In genomic region chr9:94655739-94656138, GRCh38 we compare ENCODE assay signal across 8 cellular contexts. TPM values are rescaled to one million over a fixed set of nuclear protein-coding genes. Genes with fewer than 3 reads are reported as not detected.
A peak's percentile ranks its signal among the peaks of the same experiment; 100 is the strongest.
DNase-seq lines count a peak whose midpoint lies in the region; ATAC-seq, FAIRE-seq and TF ChIP-seq lines count a peak whose summit lies in the region.

No MANE protein-coding gene starts in this region.

- H3K27ac ChIP-seq in OCI-LY1 (ENCODE audit: low read depth, low read length, poor library complexity, severe bottlenecking), result peak overlapping the region; percentile 90
- H3K27ac ChIP-seq in upper lobe of left lung, result peak overlapping the region; percentile 17 to 48 (median 33)
- peak overlapping the region in 1 of 2 donors; percentile 15 for H3K27ac ChIP-seq in left lung

- no peaks in the 10 kb centered on the region for H4K20me1 ChIP-seq in OCI-LY1 (ENCODE audit: insufficient read depth, low read length)

- peak overlapping the region; percentile 39 for H2AFZ ChIP-seq in OCI-LY1 (ENCODE audit: low read length)

- no peaks in the 10 kb centered on the region for H3F3A ChIP-seq in OCI-LY1 (ENCODE audit: insufficient read depth, low read length)

- DNase-seq in activated naive CD4-positive, alpha-beta T cell treated with anti-CD3 and anti-CD28 coated beads for 36 hours, result peak; percentile 27
- DNase-seq in activated naive CD4-positive, alpha-beta T cell (lab: John Stamatoyannopoulos, UW), result no peak
- DNase-seq in fibroblast of villous mesenchyme (ENCODE audit: low read depth) (no peak), upper lobe of left lung (no peak), left lung (no peak), HTR-8/SVneo (ENCODE audit: insufficient read length, low spot score) (no peak)

- H3K9me2 ChIP-seq in OCI-LY1 (ENCODE audit: low read depth, low read length), result no peaks in the 10 kb centered on the region

- peak overlapping the region; percentile 79 for H3K27ac Mint-ChIP-seq in activated naive CD4-positive, alpha-beta T cell treated with anti-CD3 and anti-CD28 coated beads for 36 hours

- H3K4me3 ChIP-seq in OCI-LY1 (ENCODE audit: low read depth, low read length, poor library complexity, severe bottlenecking) (peak overlapping the region; percentile 52), fibroblast of villous mesenchyme (ENCODE audit: low read depth, low read length) (peak overlapping the region; percentile 24), upper lobe of left lung (no peak overlapping the region), left lung (no peak overlapping the region)

- H3K36me3 ChIP-seq in OCI-LY1 (ENCODE audit: insufficient read depth, low read length) (no peaks in the 10 kb centered on the region), upper lobe of left lung (no peaks in the 10 kb centered on the region), left lung (no peaks in the 10 kb centered on the region)

- no peak for ATAC-seq in upper lobe of left lung (ENCODE audit: low FRiP score in 2 of 2)
- no peak for ATAC-seq in left lung
- ATAC-seq in GM18909 (IDR thresholded peaks at IDR 0.05; ENCODE audit: poor library complexity, unreplicated experiment), result no peak

- no peaks in the 10 kb centered on the region for H3K27me3 ChIP-seq in OCI-LY1 (ENCODE audit: insufficient read depth, low read length)
- no peaks in the 10 kb centered on the region for H3K27me3 ChIP-seq in upper lobe of left lung
- no peaks in the 10 kb centered on the region for H3K27me3 ChIP-seq in left lung

- 70 to 77% methylated on average over 10 of the region's 10 CpGs for WGBS in upper lobe of left lung, 2 donors

- H3K9me3 ChIP-seq in OCI-LY1 (ENCODE audit: low read length) (no peaks in the 10 kb centered on the region), upper lobe of left lung (no peaks in the 10 kb centered on the region), left lung (no peaks in the 10 kb centered on the region)

- no peak for TF ChIP-seq POLR2A in upper lobe of left lung (IDR thresholded peaks at IDR 0.05)

- peak overlapping the region; percentile 92 for H3K4me2 ChIP-seq in OCI-LY1 (ENCODE audit: low read length)

- TF ChIP-seq EP300 in upper lobe of left lung (IDR thresholded peaks at IDR 0.05), result no peak

- H3K4me1 Mint-ChIP-seq in activated naive CD4-positive, alpha-beta T cell treated with anti-CD3 and anti-CD28 coated beads for 36 hours (ENCODE audit: low read depth), result peaks cover 20% of the 10 kb centered on the region

- FAIRE-seq in HTR-8/SVneo (lab: Jason Lieb, UNC), result no peak

- TF ChIP-seq CTCF in OCI-LY1 (IDR thresholded peaks at IDR 0.05; ENCODE audit: low read length) (no peak), fibroblast of villous mesenchyme (IDR thresholded peaks at IDR 0.05; ENCODE audit: insufficient read depth, low read depth, low read length) (no peak), upper lobe of left lung (IDR thresholded peaks at IDR 0.05) (no peak), left lung (IDR thresholded peaks at IDR 0.05) (no peak)

- CTCF ChIA-PET in activated naive CD4-positive, alpha-beta T cell treated with anti-CD3 and anti-CD28 coated beads for 36 hours (lab: Charles Lee), result interaction anchor here (2.0 to 2.3 kb wide), 2 partner anchors 13 to 475 kb away, joined by 9 to 20 read pairs; no protein-coding TSS in a partner anchor

- H3K27me3 Mint-ChIP-seq in activated naive CD4-positive, alpha-beta T cell treated with anti-CD3 and anti-CD28 coated beads for 36 hours (ENCODE audit: low read depth), result no peaks in the 10 kb centered on the region

- H3K36me3 Mint-ChIP-seq in activated naive CD4-positive, alpha-beta T cell treated with anti-CD3 and anti-CD28 coated beads for 36 hours (ENCODE audit: low read depth), result no peaks in the 10 kb centered on the region

- peak overlapping the region; percentile 73 for H3K4me3 Mint-ChIP-seq in activated naive CD4-positive, alpha-beta T cell treated with anti-CD3 and anti-CD28 coated beads for 36 hours

- H3K79me2 ChIP-seq in OCI-LY1 (ENCODE audit: insufficient read depth, low read length), result no peaks in the 10 kb centered on the region

- H3K4me1 ChIP-seq in OCI-LY1 (ENCODE audit: insufficient read depth, low read length, severe bottlenecking), result peaks cover 27% of the 10 kb centered on the region
- H3K4me1 ChIP-seq in upper lobe of left lung, result peaks cover 0 to 10% (median 1%) of the 10 kb centered on the region in 4 donors
- peaks cover 0 to 39% of the 10 kb centered on the region in 2 donors for H3K4me1 ChIP-seq in left lung

- intact Hi-C loops in activated naive CD4-positive, alpha-beta T cell treated with anti-CD3 and anti-CD28 coated beads for 36 hours (cut with micrococcal nuclease), result loop anchor here (1.0 kb wide), 2 partner anchors 16 to 71 kb away; partner anchors contain the start of genes AOPEP and FBP1
- intact Hi-C loops in left lung (cut with DNase I), result no loop called here

- no peaks in the 10 kb centered on the region for H3K9me3 Mint-ChIP-seq in activated naive CD4-positive, alpha-beta T cell treated with anti-CD3 and anti-CD28 coated beads for 36 hours

- H3K9ac ChIP-seq in OCI-LY1 (ENCODE audit: low read length), result peak overlapping the region; percentile 82

RNA-seq across cellular contexts. Expression of gene FBP1, which starts 16.4 kb away (rescaled TPM):
- total RNA-seq in activated naive CD4-positive, alpha-beta T cell treated with anti-CD3 and anti-CD28 coated beads for 36 hours, result 1 to 10 TPM; 1.5 to 1.9 TPM
- total RNA-seq in fibroblast of villous mesenchyme (not detected in 2 replicates), upper lobe of left lung (100 to 1,000 TPM in 5 of 6 donors, 10 to 100 TPM in 1; 67.1 to 423 (median 158) TPM), left lung (100 to 1,000 TPM; 191 to 210 TPM)

Comparison
In these comparisons a context has a peak if more than half of its experiments do, and no peak if none do; other contexts are left out.
1. H3K4me3 ChIP-seq: peak in OCI-LY1 (single experiment) and fibroblast of villous mesenchyme (single experiment); none in upper lobe of left lung (0 of 4) and left lung (0 of 2).
2. RNA of gene FBP1, which starts 16.4 kb away (total RNA-seq): 191 to 210 TPM in left lung and 67.1 to 423 TPM in upper lobe of left lung; 1.5 to 1.9 TPM in activated naive CD4-positive, alpha-beta T cell treated with anti-CD3 and anti-CD28 coated beads for 36 hours and not detected in fibroblast of villous mesenchyme; every median in the first group is over 10 times any median in the second.